In genomic region chr6:76940186-76940585, GRCh38 we compare ENCODE assay signal across 24 cellular contexts.
A peak's percentile ranks its signal among the peaks of the same experiment; 100 is the strongest.
DNase-seq lines count a peak whose midpoint lies in the region; ATAC-seq and TF ChIP-seq lines count a peak whose summit lies in the region.
"Had no signal": no experiment of that assay in that cellular context is flagged by ENCODE, and none has a peak within 500 bp of the region (broad histone marks: within the 10 kb centered on the region; RNA-seq: fewer than 3 reads in every experiment).

No MANE protein-coding gene starts in this region.

- POLR2A ChIA-PET in activated CD4-positive, alpha-beta T cell treated with anti-CD3 and anti-CD28 coated beads for 36 hours (lab: Charles Lee): no interaction called here

- H3K27me3 ChIP-seq in GM23248 (replicated peaks; ENCODE audit: insufficient read depth): no peaks in the 10 kb centered on the region
- no peaks in the 10 kb centered on the region for H3K27me3 ChIP-seq in liver (ENCODE audit: control insufficient read depth in 4 of 4, insufficient read depth in 4 of 4, low read length in 3 of 4)

- no peaks in the 10 kb centered on the region for H3F3A ChIP-seq in GM23248 (ENCODE audit: insufficient read depth)

- CTCF ChIA-PET in activated CD4-positive, alpha-beta T cell treated with anti-CD3 and anti-CD28 coated beads for 36 hours (lab: Charles Lee): no interaction called here

- no peaks in the 10 kb centered on the region for H4K20me1 ChIP-seq in GM23248 (ENCODE audit: insufficient read depth)

- no peaks in the 10 kb centered on the region for H3K9me2 ChIP-seq in GM23248 (ENCODE audit: insufficient read depth)

- no peak for ATAC-seq in activated CD4-positive, alpha-beta T cell treated with anti-CD3 and anti-CD28 coated beads for 36 hours
- no peak for ATAC-seq in GM18498 (IDR thresholded peaks at IDR 0.05; ENCODE audit: unreplicated experiment)
- ATAC-seq: PC-3 had no signal

- peaks cover 12% of the 10 kb centered on the region for H3K9me3 Mint-ChIP-seq in activated CD4-positive, alpha-beta T cell treated with anti-CD3 and anti-CD28 coated beads for 36 hours (ENCODE audit: low read depth)
- peaks cover 15% of the 10 kb centered on the region for H3K9me3 Mint-ChIP-seq in osteocyte (ENCODE audit: unreplicated experiment)
- H3K9me3 Mint-ChIP-seq: HFFc6 had no signal

- peak overlapping the region; percentile 15; the same call in 1 of the 2 replicates for H3K27ac ChIP-seq in GM23248
- H3K27ac ChIP-seq in liver (ENCODE audit: low read depth in 1 of 2, low read length in 2 of 2): no peak overlapping the region
- H3K27ac ChIP-seq: HL-60 had no signal

- H2AFZ ChIP-seq in GM23248: no peak overlapping the region

- peak in 1 of 2 donors; percentile 13 for TF ChIP-seq RAD21 in liver (IDR thresholded peaks at IDR 0.05)

- H3K79me2 ChIP-seq in GM23248 (ENCODE audit: insufficient read depth): no peaks in the 10 kb centered on the region

- no peak overlapping the region for H3K27ac Mint-ChIP-seq in activated CD4-positive, alpha-beta T cell treated with anti-CD3 and anti-CD28 coated beads for 36 hours
- H3K27ac Mint-ChIP-seq in osteocyte (ENCODE audit: unreplicated experiment): no peak overlapping the region
- H3K27ac Mint-ChIP-seq: B cell, CD14-positive monocyte, HFFc6 had no signal

- no peaks in the 10 kb centered on the region for H3K36me3 Mint-ChIP-seq in activated CD4-positive, alpha-beta T cell treated with anti-CD3 and anti-CD28 coated beads for 36 hours (ENCODE audit: low read depth)
- H3K36me3 Mint-ChIP-seq in osteocyte (ENCODE audit: unreplicated experiment): no peaks in the 10 kb centered on the region
- H3K36me3 Mint-ChIP-seq: CD14-positive monocyte had no signal

- in situ Hi-C loops in GM23248 (cut with MboI): no loop called here

- TF ChIP-seq CTCF in fibroblast of mammary gland (conservative IDR thresholded peaks at IDR 0.05; ENCODE audit: control insufficient read depth, insufficient read depth, low read depth, low read length) (no peak), liver (IDR thresholded peaks at IDR 0.05; ENCODE audit: low read depth, low read length, missing input control) (no peak), osteocyte (IDR thresholded peaks at IDR 0.05) (no peak)

- no peaks in the 10 kb centered on the region for H3K36me3 ChIP-seq in GM23248 (ENCODE audit: low read depth)
- no peaks in the 10 kb centered on the region for H3K36me3 ChIP-seq in liver (ENCODE audit: control insufficient read depth in 4 of 4, insufficient read depth in 3 of 4, low read depth in 1 of 4, low read length in 3 of 4)

- H3K27me3 Mint-ChIP-seq in activated CD4-positive, alpha-beta T cell treated with anti-CD3 and anti-CD28 coated beads for 36 hours: no peaks in the 10 kb centered on the region
- peaks cover 13% of the 10 kb centered on the region for H3K27me3 Mint-ChIP-seq in osteocyte (ENCODE audit: unreplicated experiment)
- H3K27me3 Mint-ChIP-seq: B cell had no signal

- peak; percentile 45 for DNase-seq in GM23248
- DNase-seq in amniotic epithelial cell (ENCODE audit: low read depth): peak; percentile 1
- peak; percentile 6 for DNase-seq in fibroblast of mammary gland (ENCODE audit: low read depth)
- no peak for DNase-seq in activated CD4-positive, alpha-beta T cell treated with anti-CD3 and anti-CD28 coated beads for 36 hours
- no peak for DNase-seq in osteocyte (ENCODE audit: extremely low spot score, unreplicated experiment)
- no peak for DNase-seq in activated CD8-positive, alpha-beta memory T cell treated with anti-CD3 and anti-CD28 coated beads for 24 hours
- DNase-seq: EL, GF-D8, H7, HFFc6, MM.1S, NCI-H1048, NCI-H1436, NCI-H187 treated with DMSO at 0.1 percent for 48 hours, NCI-H2107, NCI-H446 treated with DMSO at 0.1 percent for 48 hours, NCI-H526 treated with DMSO at 0.1 percent for 48 hours, PC-3, Right ventricle myocardium superior had no signal

- no peak overlapping the region for H3K4me2 ChIP-seq in GM23248 (ENCODE audit: unreplicated experiment)

- WGBS in GM23248 (ENCODE audit: low coverage in 1 of 2, low lambda C conversion rate in 2 of 2, missing lambda C conversion rate in 2 of 2), 2 experiments: 52 to 58% methylated on average over 1 of the region's 1 CpG
- WGBS in liver: 61% methylated on average over 1 of the region's 1 CpG

- H3K9me3 ChIP-seq in GM23248 (ENCODE audit: low read depth) (no peaks in the 10 kb centered on the region), liver (ENCODE audit: control insufficient read depth in 4 of 4, low read length in 3 of 4) (peaks cover 0 to 2% (median 0%) of the 10 kb centered on the region in 4 donors)

- H3K9ac ChIP-seq in GM23248 (no peak overlapping the region), liver (ENCODE audit: low read depth in 1 of 2, low read length in 2 of 2) (no peak overlapping the region)

- no peaks in the 10 kb centered on the region for H3K4me1 Mint-ChIP-seq in activated CD4-positive, alpha-beta T cell treated with anti-CD3 and anti-CD28 coated beads for 36 hours
- no peaks in the 10 kb centered on the region for H3K4me1 Mint-ChIP-seq in osteocyte (ENCODE audit: unreplicated experiment)
- H3K4me1 Mint-ChIP-seq: B cell, CD14-positive monocyte had no signal

- intact Hi-C loops in activated CD4-positive, alpha-beta T cell treated with anti-CD3 and anti-CD28 coated beads for 36 hours (cut with DNase I, micrococcal nuclease): no loop called here

- H3K4me1 ChIP-seq in GM23248 (ENCODE audit: insufficient read depth) (no peaks in the 10 kb centered on the region), liver (ENCODE audit: control insufficient read depth in 4 of 4, insufficient read depth in 4 of 4, low read length in 3 of 4) (peaks cover 0 to 4% (median 0%) of the 10 kb centered on the region in 4 donors)

- no peak overlapping the region for H3K4me3 Mint-ChIP-seq in activated CD4-positive, alpha-beta T cell treated with anti-CD3 and anti-CD28 coated beads for 36 hours
- H3K4me3 Mint-ChIP-seq in osteocyte (ENCODE audit: unreplicated experiment): no peak overlapping the region
- H3K4me3 Mint-ChIP-seq: B cell, CD14-positive monocyte, HFFc6 had no signal

- H3K4me3 ChIP-seq in GM23248: no peak overlapping the region
- no peak overlapping the region for H3K4me3 ChIP-seq in fibroblast of mammary gland (ENCODE audit: control insufficient read depth, low read depth, low read length)
- H3K4me3 ChIP-seq in liver (ENCODE audit: low read depth in 1 of 3, low read length in 3 of 3): no peak overlapping the region

TF ChIP-seq in liver, 16 proteins besides CTCF, POLR2A, EP300 and RAD21:
- TF ChIP-seq HNF4G (IDR thresholded peaks at IDR 0.05) (no peak), FOXA1 (IDR thresholded peaks at IDR 0.05) (no peak), JUND (IDR thresholded peaks at IDR 0.05) (no peak), HNF4A (conservative IDR thresholded peaks at IDR 0.05) (peak; percentile 30 to 49)

Comparison
In these comparisons a context has a peak if more than half of its experiments do, and no peak if none do; other contexts are left out.
1. DNase-seq: peak in GM23248 (single experiment), amniotic epithelial cell (single experiment) and fibroblast of mammary gland (single experiment); none in activated CD4-positive, alpha-beta T cell treated with anti-CD3 and anti-CD28 coated beads for 36 hours (single experiment), osteocyte (single experiment) and activated CD8-positive, alpha-beta memory T cell treated with anti-CD3 and anti-CD28 coated beads for 24 hours (single experiment).